Comparison of ENCODE assay signal across 9 cellular contexts in genomic region chrX:150361777-150362351, GRCh38. TPM values are rescaled to one million over a fixed set of nuclear protein-coding genes. Genes with fewer than 3 reads are reported as not detected.
DNase-seq lines count a peak whose midpoint lies in the region; ATAC-seq, FAIRE-seq and TF ChIP-seq lines count a peak whose summit lies in the region.
"Had no signal": no experiment of that assay in that cellular context is flagged by ENCODE, and none has a peak within 500 bp of the region (broad histone marks: within the 10 kb centered on the region; RNA-seq: fewer than 3 reads in every experiment).

No MANE protein-coding gene starts in this region.

- TF ChIP-seq CTCF in GM13976 (IDR thresholded peaks at IDR 0.05; ENCODE audit: borderline replicate concordance, control extremely low read depth, extremely low read depth, insufficient read depth, missing control alignments) (no peak), fibroblast of villous mesenchyme (IDR thresholded peaks at IDR 0.05; ENCODE audit: insufficient read depth, low read depth, low read length) (no peak), retinal pigment epithelial cell (conservative IDR thresholded peaks at IDR 0.05; ENCODE audit: low read depth, low read length) (no peak)

- in situ Hi-C loops in GM13976 (cut with MboI; ENCODE audit: low sequenced_read_pairs, unreplicated experiment) = no loop called here

- POLR2A ChIA-PET in activated CD8-positive, alpha-beta T cell treated with anti-CD3 and anti-CD28 coated beads, Interleukin-2, amount 10 ng/mL, durations not matched to agents 7 days and 5 days (lab: Charles Lee) = interaction anchor here (0.9 kb wide), 1 partner anchor 423 kb away, joined by 3 read pairs; the partner anchor contains the start of gene EOLA2

- no peak overlapping the region for H3K27ac Mint-ChIP-seq in activated CD8-positive, alpha-beta T cell treated with anti-CD3 and anti-CD28 coated beads, Interleukin-2, amount 10 ng/mL, durations not matched to agents 7 days and 5 days

- no peaks in the 10 kb centered on the region for H3K9me3 Mint-ChIP-seq in activated CD8-positive, alpha-beta T cell treated with anti-CD3 and anti-CD28 coated beads, Interleukin-2, amount 10 ng/mL, durations not matched to agents 7 days and 5 days (ENCODE audit: insufficient read depth)

- H3K4me1 Mint-ChIP-seq in activated CD8-positive, alpha-beta T cell treated with anti-CD3 and anti-CD28 coated beads, Interleukin-2, amount 10 ng/mL, durations not matched to agents 7 days and 5 days (ENCODE audit: low read depth) = peaks cover 26% of the 10 kb centered on the region

- CTCF ChIA-PET in activated CD8-positive, alpha-beta T cell treated with anti-CD3 and anti-CD28 coated beads, Interleukin-2, amount 10 ng/mL, durations not matched to agents 7 days and 5 days (lab: Charles Lee) = interaction anchor here (1.6 kb wide), 1 partner anchor 422 kb away, joined by 4 read pairs; no protein-coding TSS in a partner anchor

- DNase-seq in GM13976 (ENCODE audit: low spot score) (peak; percentile 28), fibroblast of villous mesenchyme (ENCODE audit: low read depth) (no peak), retinal pigment epithelial cell (ENCODE audit: low read depth) (no peak), SHP77 (lab: John Stamatoyannopoulos, UW) (no peak), GM19239 (ENCODE audit: insufficient read length, low spot score) (no peak), Ammon's horn (ENCODE audit: low spot score) (no peak)
- DNase-seq in activated CD8-positive, alpha-beta T cell treated with anti-CD3 and anti-CD28 coated beads, Interleukin-2, amount 10 ng/mL, durations not matched to agents 7 days and 5 days = no peak

- ATAC-seq in activated CD8-positive, alpha-beta T cell treated with anti-CD3 and anti-CD28 coated beads, Interleukin-2, amount 10 ng/mL, durations not matched to agents 7 days and 5 days = no peak
- ATAC-seq in GM21367 (IDR thresholded peaks at IDR 0.05; ENCODE audit: unreplicated experiment) = no peak

- H3K4me3 ChIP-seq in fibroblast of villous mesenchyme (ENCODE audit: low read depth, low read length) = peak overlapping the region; percentile 73
- peak overlapping the region; percentile 45 for H3K4me3 ChIP-seq in retinal pigment epithelial cell (ENCODE audit: low read length)

- FAIRE-seq in GM19239 (lab: Jason Lieb, UNC) = no peak
- FAIRE-seq: colon had no signal

- H3K36me3 Mint-ChIP-seq in activated CD8-positive, alpha-beta T cell treated with anti-CD3 and anti-CD28 coated beads, Interleukin-2, amount 10 ng/mL, durations not matched to agents 7 days and 5 days (ENCODE audit: low read depth) = no peaks in the 10 kb centered on the region

- H3K27me3 Mint-ChIP-seq in activated CD8-positive, alpha-beta T cell treated with anti-CD3 and anti-CD28 coated beads, Interleukin-2, amount 10 ng/mL, durations not matched to agents 7 days and 5 days (ENCODE audit: low read depth) = peaks cover 40% of the 10 kb centered on the region

- H3K4me3 Mint-ChIP-seq in activated CD8-positive, alpha-beta T cell treated with anti-CD3 and anti-CD28 coated beads, Interleukin-2, amount 10 ng/mL, durations not matched to agents 7 days and 5 days = peak overlapping the region; percentile 66

RNA-seq across cellular contexts. Expression of gene MAMLD1, which starts 1.3 kb away (rescaled TPM):
- total RNA-seq in activated CD8-positive, alpha-beta T cell treated with anti-CD3 and anti-CD28 coated beads, Interleukin-2, amount 10 ng/mL, durations not matched to agents 7 days and 5 days = 1 to 10 TPM in 1 of 2 experiments, under 1 TPM in 1; 0.81 to 1.4 TPM
- 0.86 and 1.3 TPM in 2 replicates for total RNA-seq in fibroblast of villous mesenchyme
